Comparison of ENCODE assay signal across 10 cellular contexts in genomic region chr9:120735415-120736126, GRCh38. TPM values are rescaled to one million over a fixed set of nuclear protein-coding genes. Genes with fewer than 3 reads are reported as not detected.
DNase-seq lines count a peak whose midpoint lies in the region; ATAC-seq and TF ChIP-seq lines count a peak whose summit lies in the region.
"Had no signal": no experiment of that assay in that cellular context is flagged by ENCODE, and none has a peak within 500 bp of the region (broad histone marks: within the 10 kb centered on the region; RNA-seq: fewer than 3 reads in every experiment).

No MANE protein-coding gene starts in this region.

- H3K4me3 ChIP-seq in suprapubic skin, result no peak overlapping the region
- H3K4me3 ChIP-seq: SJCRH30 had no signal

- H3K36me3 ChIP-seq in suprapubic skin, result no peaks in the 10 kb centered on the region
- H3K36me3 ChIP-seq: SJCRH30 had no signal

- ATAC-seq in HG02588 (IDR thresholded peaks at IDR 0.05; ENCODE audit: unreplicated experiment) (peak; percentile 49), left cardiac atrium (peak; percentile 29 to 38), GM19463 (IDR thresholded peaks at IDR 0.05; ENCODE audit: unreplicated experiment) (no peak), HG02970 (IDR thresholded peaks at IDR 0.05; ENCODE audit: low FRiP score, unreplicated experiment) (no peak)
- ATAC-seq: naive thymus-derived CD8-positive, alpha-beta T cell had no signal

- peaks cover 5% of the 10 kb centered on the region for H3K4me1 ChIP-seq in suprapubic skin

- TF ChIP-seq POLR2A in suprapubic skin (IDR thresholded peaks at IDR 0.05), result no peak

- DNase-seq in UCSD-AML1 (lab: John Stamatoyannopoulos, UW; ENCODE audit: unreplicated experiment) (peak; percentile 37), left cardiac atrium (no peak), suprapubic skin (ENCODE audit: low spot score in 2 of 2) (no peak), NCI-H1694 (lab: John Stamatoyannopoulos, UW) (no peak), COR-L47 (lab: John Stamatoyannopoulos, UW) (no peak)
- DNase-seq: naive thymus-derived CD8-positive, alpha-beta T cell; SJCRH30 had no signal

- no peaks in the 10 kb centered on the region for H3K9me3 ChIP-seq in suprapubic skin
- H3K9me3 ChIP-seq: SJCRH30 had no signal

- H3K27me3 ChIP-seq in suprapubic skin, result no peaks in the 10 kb centered on the region
- H3K27me3 ChIP-seq: SJCRH30 had no signal

- intact Hi-C loops in left cardiac atrium (cut with DNase I), result no loop called here

- no peak for TF ChIP-seq CTCF in suprapubic skin (IDR thresholded peaks at IDR 0.05)

- WGBS in suprapubic skin, result 67% methylated on average over 3 of the region's 3 CpGs

- TF ChIP-seq EP300 in suprapubic skin (IDR thresholded peaks at IDR 0.05), result no peak

- H3K27ac ChIP-seq in suprapubic skin, result peak overlapping the region; percentile 41
- H3K27ac ChIP-seq: SJCRH30 had no signal

RNA-seq across cellular contexts. Expression of gene MEGF9, which starts 21.3 kb away (rescaled TPM):
- total RNA-seq in left cardiac atrium (10 to 100 TPM; 17.4 to 20.2 TPM), suprapubic skin (10 to 100 TPM; 33.6 to 58.1 (median 46.0) TPM)

RNA-seq across cellular contexts. Expression of gene FBXW2, which starts 57.6 kb away (rescaled TPM):
- 10 to 100 TPM; 44.6 to 45.5 TPM for total RNA-seq in left cardiac atrium
- total RNA-seq in suprapubic skin, result 10 to 100 TPM; 40.4 to 74.8 (median 52.3) TPM

Comparison
In these comparisons a context has a peak if more than half of its experiments do, and no peak if none do; other contexts are left out.
1. ATAC-seq: peak in HG02588 (single experiment) and left cardiac atrium (2 of 2); none in GM19463 (single experiment) and HG02970 (single experiment).